ENCODE assay signal across 20 cellular contexts in genomic region chr6:157014871-157015270, GRCh38.
A peak's percentile ranks its signal among the peaks of the same experiment; 100 is the strongest.
DNase-seq lines count a peak whose midpoint lies in the region; ATAC-seq, FAIRE-seq and TF ChIP-seq lines count a peak whose summit lies in the region.
"Had no signal": no experiment of that assay in that cellular context is flagged by ENCODE, and none has a peak within 500 bp of the region (broad histone marks: within the 10 kb centered on the region; RNA-seq: fewer than 3 reads in every experiment).

No MANE protein-coding gene starts in this region.

- H3K9me3 Mint-ChIP-seq in CD8-positive, alpha-beta T cell, result peaks cover 6% of the 10 kb centered on the region

- no peaks in the 10 kb centered on the region for H3K4me1 ChIP-seq in CD8-positive, alpha-beta T cell (ENCODE audit: insufficient read depth, low read length)
- H3K4me1 ChIP-seq in mesenchymal stem cell (ENCODE audit: control insufficient read depth, insufficient read depth, low read depth, low read length), result peaks cover 8% of the 10 kb centered on the region

- no peak overlapping the region for H3K4me3 ChIP-seq in CD8-positive, alpha-beta T cell (ENCODE audit: low read depth, low read length)
- no peak overlapping the region for H3K4me3 ChIP-seq in mesenchymal stem cell (ENCODE audit: insufficient read depth in 1 of 2, low read depth in 1 of 2, low read length in 2 of 2)
- H3K4me3 ChIP-seq: BLaER1 treated with 17β-estradiol and CSF1 and Interleukin-3, amounts not matched to agents 10 nM and 100 nM; MG63 had no signal

- no peak for ATAC-seq in CD8-positive, alpha-beta T cell
- no peak for ATAC-seq in GM19023 (IDR thresholded peaks at IDR 0.05; ENCODE audit: unreplicated experiment)

- H4K91ac ChIP-seq in mesenchymal stem cell (ENCODE audit: low read length), result no peak overlapping the region

- peak; percentile 21 for FAIRE-seq in GM19239 (lab: Jason Lieb, UNC)

- H3K27me3 ChIP-seq in CD8-positive, alpha-beta T cell (ENCODE audit: insufficient read depth, low read length), result no peaks in the 10 kb centered on the region
- no peaks in the 10 kb centered on the region for H3K27me3 ChIP-seq in mesenchymal stem cell (ENCODE audit: control insufficient read depth in 1 of 2, insufficient read depth in 1 of 2, low read length in 2 of 2)
- H3K27me3 ChIP-seq: BLaER1 treated with 17β-estradiol and CSF1 and Interleukin-3, amounts not matched to agents 10 nM and 100 nM; MG63 had no signal

- H3K14ac ChIP-seq in mesenchymal stem cell (ENCODE audit: low read length in 2 of 2), result no peak overlapping the region

- H3K79me1 ChIP-seq in mesenchymal stem cell (replicated peaks; ENCODE audit: low read length, poor library complexity, severe bottlenecking), result peaks cover 25% of the 10 kb centered on the region

- DNase-seq in CD8-positive, alpha-beta T cell, result no peak
- no peak for DNase-seq in GM19239 (ENCODE audit: insufficient read length, low spot score)
- peak; percentile 32 for DNase-seq in NCI-H69 (lab: John Stamatoyannopoulos, UW)
- DNase-seq in foreskin melanocyte, result peak; percentile 54
- no peak for DNase-seq in mesenchymal stem cell
- DNase-seq in stimulated activated CD4-positive, alpha-beta T cell treated with anti-CD3 and anti-CD28 coated beads, Interleukin-15, amount 100 ng/mL, for 24 hours, result no peak
- DNase-seq: DMS79, H7, Kasumi-1, MG63, NCI-H1092, NCI-H1436 treated with DMSO at 0.1 percent for 48 hours, NCI-H2029 treated with DMSO at 0.1 percent for 48 hours, NCI-H2227 treated with DMSO at 0.1 percent for 48 hours, NCI-H526 treated with DMSO at 0.1 percent for 48 hours, RPMI8226, SHP77 treated with DMSO at 0.1 percent for 48 hours, SK-N-SH had no signal

- no peak overlapping the region for H3K9ac ChIP-seq in mesenchymal stem cell (ENCODE audit: low read length)
- H3K9ac ChIP-seq: BLaER1 treated with 17β-estradiol and CSF1 and Interleukin-3, amounts not matched to agents 10 nM and 100 nM; SK-N-SH had no signal

- H3K27me3 Mint-ChIP-seq in CD8-positive, alpha-beta T cell (ENCODE audit: low read depth), result no peaks in the 10 kb centered on the region

- H3K27ac Mint-ChIP-seq in CD8-positive, alpha-beta T cell, result peak overlapping the region; percentile 24

- TF ChIP-seq CTCF in CD8-positive, alpha-beta T cell (IDR thresholded peaks at IDR 0.05), result no peak

- peaks cover 53% of the 10 kb centered on the region for H3K4me1 Mint-ChIP-seq in CD8-positive, alpha-beta T cell (ENCODE audit: low read depth)

- CTCF ChIA-PET in CD8-positive, alpha-beta T cell (lab: Charles Lee), result interaction anchor here (0.8 to 1.3 kb wide), 2 partner anchors 32 to 450 kb away, joined by 3 to 4 read pairs; no protein-coding TSS in a partner anchor

- no peaks in the 10 kb centered on the region for H3K36me3 Mint-ChIP-seq in CD8-positive, alpha-beta T cell

- no peak overlapping the region for H2BK5ac ChIP-seq in mesenchymal stem cell (ENCODE audit: low read depth, low read length, poor library complexity, severe bottlenecking)

- H3K36me3 ChIP-seq in CD8-positive, alpha-beta T cell (ENCODE audit: insufficient read depth, low read length), result no peaks in the 10 kb centered on the region
- no peaks in the 10 kb centered on the region for H3K36me3 ChIP-seq in mesenchymal stem cell (ENCODE audit: control insufficient read depth in 1 of 2, insufficient read depth in 2 of 2, low read depth in 1 of 2, low read length in 2 of 2)
- H3K36me3 ChIP-seq: MG63 had no signal

- no peak overlapping the region for H3K23ac ChIP-seq in mesenchymal stem cell (ENCODE audit: low read length in 2 of 2)

- H3K4me2 ChIP-seq in mesenchymal stem cell (ENCODE audit: low read length, poor library complexity, severe bottlenecking), result no peak overlapping the region
- H3K4me2 ChIP-seq: BLaER1 treated with 17β-estradiol and CSF1 and Interleukin-3, amounts not matched to agents 10 nM and 100 nM; SK-N-SH had no signal

- H2BK15ac ChIP-seq in mesenchymal stem cell (ENCODE audit: low read depth, poor library complexity, severe bottlenecking), result no peak overlapping the region

- POLR2A ChIA-PET in CD8-positive, alpha-beta T cell (lab: Charles Lee), result interaction anchor here (0.6 kb wide), 2 partner anchors 34 to 1762 kb away, joined by 3 read pairs; no protein-coding TSS in a partner anchor

- H3K4ac ChIP-seq in mesenchymal stem cell (ENCODE audit: low read depth in 1 of 2, low read length in 2 of 2), result no peak overlapping the region

- H3K9me3 ChIP-seq in CD8-positive, alpha-beta T cell (ENCODE audit: low read length), result no peaks in the 10 kb centered on the region
- no peaks in the 10 kb centered on the region for H3K9me3 ChIP-seq in mesenchymal stem cell (ENCODE audit: control insufficient read depth, low read length)
- H3K9me3 ChIP-seq: MG63, SK-N-SH had no signal

- intact Hi-C loops in CD8-positive, alpha-beta T cell (cut with DNase I, micrococcal nuclease), result no loop called here

- H4K8ac ChIP-seq in mesenchymal stem cell (ENCODE audit: low read length), result no peak overlapping the region

- no peak overlapping the region for H2AFZ ChIP-seq in mesenchymal stem cell (ENCODE audit: low read depth, low read length)

- H2BK12ac ChIP-seq in mesenchymal stem cell (ENCODE audit: low read length in 2 of 2), result no peak overlapping the region

- WGBS in mesenchymal stem cell, result 91% methylated on average over 7 of the region's 7 CpGs

- no peak overlapping the region for H2BK120ac ChIP-seq in mesenchymal stem cell (ENCODE audit: low read depth, low read length)

- H3K4me3 Mint-ChIP-seq in CD8-positive, alpha-beta T cell, result no peak overlapping the region

- no peak overlapping the region for H3K18ac ChIP-seq in mesenchymal stem cell (ENCODE audit: low read depth in 1 of 2, low read length in 2 of 2)

- H3K27ac ChIP-seq in CD8-positive, alpha-beta T cell (ENCODE audit: low read depth, low read length), result no peak overlapping the region
- no peak overlapping the region for H3K27ac ChIP-seq in mesenchymal stem cell (ENCODE audit: low read length, poor library complexity, severe bottlenecking)
- H3K27ac ChIP-seq: BLaER1 treated with 17β-estradiol and CSF1 and Interleukin-3, amounts not matched to agents 10 nM and 100 nM had no signal

- H2AK5ac ChIP-seq in mesenchymal stem cell (ENCODE audit: low read length, severe bottlenecking), result no peak overlapping the region

Comparison
In these comparisons a context has a peak if more than half of its experiments do, and no peak if none do; other contexts are left out.
1. DNase-seq: peak in NCI-H69 (single experiment) and foreskin melanocyte (single experiment); none in CD8-positive, alpha-beta T cell (0 of 7), GM19239 (single experiment), mesenchymal stem cell (single experiment) and stimulated activated CD4-positive, alpha-beta T cell treated with anti-CD3 and anti-CD28 coated beads, Interleukin-15, amount 100 ng/mL, for 24 hours (single experiment).